Comparison of ENCODE assay signal across 8 cellular contexts in genomic region chr15:101187820-101188516, GRCh38.
DNase-seq lines count a peak whose midpoint lies in the region; ATAC-seq, FAIRE-seq and TF ChIP-seq lines count a peak whose summit lies in the region.

No MANE protein-coding gene starts in this region.

- no peak overlapping the region for H3K27ac ChIP-seq in CD8-positive, alpha-beta T cell (ENCODE audit: low read depth, low read length)
- peak overlapping the region; percentile 83 for H3K27ac ChIP-seq in keratinocyte (ENCODE audit: control insufficient read depth, insufficient read depth, low read length)

- H3K9me3 ChIP-seq in CD8-positive, alpha-beta T cell (ENCODE audit: low read length): no peaks in the 10 kb centered on the region
- H3K9me3 ChIP-seq in keratinocyte (ENCODE audit: control insufficient read depth, low read depth, low read length): no peaks in the 10 kb centered on the region

- POLR2A ChIA-PET in CD8-positive, alpha-beta T cell (lab: Charles Lee): no interaction called here

- H3K36me3 Mint-ChIP-seq in CD8-positive, alpha-beta T cell: peaks cover 10% of the 10 kb centered on the region
- peaks cover 36% of the 10 kb centered on the region for H3K36me3 Mint-ChIP-seq in activated naive CD8-positive, alpha-beta T cell treated with anti-CD3 and anti-CD28 coated beads for 36 hours
- H3K36me3 Mint-ChIP-seq in type B pancreatic cell: peaks cover 16% of the 10 kb centered on the region

- H4K20me1 ChIP-seq in keratinocyte (ENCODE audit: control insufficient read depth, extremely low read depth, insufficient read depth, low read length): no peaks in the 10 kb centered on the region

- intact Hi-C loops in CD8-positive, alpha-beta T cell (cut with DNase I, micrococcal nuclease): no loop called here

- no peak for ATAC-seq in CD8-positive, alpha-beta T cell

- H3K4me2 ChIP-seq in keratinocyte (ENCODE audit: control insufficient read depth, extremely low read depth, insufficient read depth, low read depth, low read length): peak overlapping the region; percentile 87

- no peak for FAIRE-seq in keratinocyte (lab: Jason Lieb, UNC)

- peaks cover 1% of the 10 kb centered on the region for H3K4me1 ChIP-seq in CD8-positive, alpha-beta T cell (ENCODE audit: insufficient read depth, low read length)
- peaks cover 70% of the 10 kb centered on the region for H3K4me1 ChIP-seq in keratinocyte (ENCODE audit: control insufficient read depth, extremely low read depth, insufficient read depth, low read length)

- H3K36me3 ChIP-seq in CD8-positive, alpha-beta T cell (ENCODE audit: insufficient read depth, low read length): no peaks in the 10 kb centered on the region
- H3K36me3 ChIP-seq in keratinocyte (ENCODE audit: control insufficient read depth in 2 of 2, extremely low read depth in 1 of 2, insufficient read depth in 2 of 2, low read length in 2 of 2): no peaks in the 10 kb centered on the region

- H3K4me1 Mint-ChIP-seq in CD8-positive, alpha-beta T cell (ENCODE audit: low read depth): peaks cover 45% of the 10 kb centered on the region
- H3K4me1 Mint-ChIP-seq in activated naive CD8-positive, alpha-beta T cell treated with anti-CD3 and anti-CD28 coated beads for 36 hours: peaks cover 68% of the 10 kb centered on the region
- peaks cover 48% of the 10 kb centered on the region for H3K4me1 Mint-ChIP-seq in type B pancreatic cell (ENCODE audit: unreplicated experiment)

- H3K9me1 ChIP-seq in keratinocyte (ENCODE audit: control insufficient read depth, extremely low read depth, insufficient read depth, low read length): no peaks in the 10 kb centered on the region

- H3K27me3 ChIP-seq in CD8-positive, alpha-beta T cell (ENCODE audit: insufficient read depth, low read length): no peaks in the 10 kb centered on the region
- no peaks in the 10 kb centered on the region for H3K27me3 ChIP-seq in keratinocyte (ENCODE audit: control insufficient read depth, extremely low read depth, insufficient read depth, low read length)

- CTCF ChIA-PET in CD8-positive, alpha-beta T cell (lab: Charles Lee): no interaction called here

- dilution Hi-C loops in keratinocyte (cut with MboI; ENCODE audit: extremely low pct_ligation_motif_present, low sequenced_read_pairs): no loop called here

- no peak overlapping the region for H2AFZ ChIP-seq in keratinocyte (ENCODE audit: control insufficient read depth, low read length)

- H3K27ac Mint-ChIP-seq in CD8-positive, alpha-beta T cell: peak overlapping the region; percentile 0
- peak overlapping the region; percentile 86 for H3K27ac Mint-ChIP-seq in activated naive CD8-positive, alpha-beta T cell treated with anti-CD3 and anti-CD28 coated beads for 36 hours
- peak overlapping the region; percentile 46 for H3K27ac Mint-ChIP-seq in type B pancreatic cell

- H3K27me3 Mint-ChIP-seq in CD8-positive, alpha-beta T cell (ENCODE audit: low read depth): no peaks in the 10 kb centered on the region
- H3K27me3 Mint-ChIP-seq in activated naive CD8-positive, alpha-beta T cell treated with anti-CD3 and anti-CD28 coated beads for 36 hours: no peaks in the 10 kb centered on the region
- no peaks in the 10 kb centered on the region for H3K27me3 Mint-ChIP-seq in type B pancreatic cell

- TF ChIP-seq CTCF in CD8-positive, alpha-beta T cell (IDR thresholded peaks at IDR 0.05): no peak
- TF ChIP-seq CTCF in keratinocyte (optimal IDR thresholded peaks at IDR 0.05 in 1 of 3, IDR thresholded peaks at IDR 0.05 in 1 of 3, conservative IDR thresholded peaks at IDR 0.05 in 1 of 3; ENCODE audit: extremely low read depth in 1 of 3, insufficient read depth in 2 of 3, low read length in 3 of 3): no peak
- TF ChIP-seq CTCF in type B pancreatic cell (conservative IDR thresholded peaks at IDR 0.05): no peak

- H3K4me3 Mint-ChIP-seq in CD8-positive, alpha-beta T cell: no peak overlapping the region
- no peak overlapping the region for H3K4me3 Mint-ChIP-seq in activated naive CD8-positive, alpha-beta T cell treated with anti-CD3 and anti-CD28 coated beads for 36 hours
- H3K4me3 Mint-ChIP-seq in type B pancreatic cell: peak overlapping the region; percentile 22

- H3K9me3 Mint-ChIP-seq in CD8-positive, alpha-beta T cell: no peaks in the 10 kb centered on the region
- no peaks in the 10 kb centered on the region for H3K9me3 Mint-ChIP-seq in activated naive CD8-positive, alpha-beta T cell treated with anti-CD3 and anti-CD28 coated beads for 36 hours
- no peaks in the 10 kb centered on the region for H3K9me3 Mint-ChIP-seq in type B pancreatic cell

- DNase-seq in CD8-positive, alpha-beta T cell: no peak
- DNase-seq in H4 (ENCODE audit: low spot score) (peak; percentile 32), keratinocyte (ENCODE audit: low read depth, low spot score) (no peak), type B pancreatic cell (ENCODE audit: extremely low spot score, unreplicated experiment) (no peak), DMS53 (lab: John Stamatoyannopoulos, UW) (no peak), NCI-H345 treated with DMSO at 0.1 percent for 48 hours (lab: John Stamatoyannopoulos, UW; ENCODE audit: unreplicated experiment) (no peak)
- DNase-seq in activated naive CD8-positive, alpha-beta T cell treated with anti-CD3 and anti-CD28 coated beads for 36 hours: no peak
- DNase-seq in activated CD4-positive, CD25-positive, alpha-beta regulatory T cell treated with anti-CD3 and anti-CD28 coated beads, Interleukin-2, amount 50 U/mL, for 72 hours: no peak

- H3K4me3 ChIP-seq in CD8-positive, alpha-beta T cell (ENCODE audit: low read depth, low read length): no peak overlapping the region
- peak overlapping the region in 2 of 3 experiments; percentile 16 to 61 for H3K4me3 ChIP-seq in keratinocyte (ENCODE audit: control insufficient read depth in 2 of 3, extremely low read depth in 1 of 3, insufficient read depth in 2 of 3, low read depth in 1 of 3, low read length in 3 of 3)

- H3K9ac ChIP-seq in keratinocyte (ENCODE audit: control insufficient read depth, extremely low read depth, insufficient read depth, low read length): peak overlapping the region; percentile 53

- peaks cover 84% of the 10 kb centered on the region for H3K79me2 ChIP-seq in keratinocyte (ENCODE audit: control insufficient read depth, insufficient read depth, low read length)

Comparison
In these comparisons a context has a peak if more than half of its experiments do, and no peak if none do; other contexts are left out.
1. H3K27ac Mint-ChIP-seq: peak in every context shown above with its lines; median percentile 86 in activated naive CD8-positive, alpha-beta T cell treated with anti-CD3 and anti-CD28 coated beads for 36 hours; 46 in type B pancreatic cell; 0 in CD8-positive, alpha-beta T cell.